In genomic region chr1:12095822-12096263, GRCh38 we compare ENCODE assay signal across 13 cellular contexts. TPM values are rescaled to one million over a fixed set of nuclear protein-coding genes. Genes with fewer than 3 reads are reported as not detected.
DNase-seq lines count a peak whose midpoint lies in the region; ATAC-seq and TF ChIP-seq lines count a peak whose summit lies in the region.
"Had no signal": no experiment of that assay in that cellular context is flagged by ENCODE, and none has a peak within 500 bp of the region (broad histone marks: within the 10 kb centered on the region; RNA-seq: fewer than 3 reads in every experiment).

No MANE protein-coding gene starts in this region.

- no peaks in the 10 kb centered on the region for H3K4me1 ChIP-seq in BE2C
- no peaks in the 10 kb centered on the region for H3K4me1 ChIP-seq in H9 (ENCODE audit: insufficient read depth, low read length)
- H3K4me1 ChIP-seq in CD8-positive, alpha-beta memory T cell (ENCODE audit: insufficient read depth, low read length) = no peaks in the 10 kb centered on the region

- no peak overlapping the region for H3K56ac ChIP-seq in H9 (ENCODE audit: insufficient read length, low read depth, low read length)

- ATAC-seq in GM18861 (IDR thresholded peaks at IDR 0.05; ENCODE audit: unreplicated experiment) = no peak
- no peak for ATAC-seq in HG03378 (IDR thresholded peaks at IDR 0.05; ENCODE audit: unreplicated experiment)
- ATAC-seq: activated T-cell treated with anti-CD3 and anti-CD28 coated beads, Interleukin-2, amount 50 U/mL, for 4 hours; CD8-positive, alpha-beta T cell had no signal

- no peak overlapping the region for H4K91ac ChIP-seq in H9 (ENCODE audit: insufficient read length, low read depth, low read length)

- H3K36me3 ChIP-seq in BE2C = no peaks in the 10 kb centered on the region
- H3K36me3 ChIP-seq in CD8-positive, alpha-beta memory T cell (ENCODE audit: insufficient read depth, low read length) = no peaks in the 10 kb centered on the region

- CTCF ChIA-PET in RWPE1 (lab: Yijun Ruan, JAX) = no interaction called here
- CTCF ChIA-PET in CD8-positive, alpha-beta memory T cell (lab: Charles Lee) = no interaction called here

- H2BK5ac ChIP-seq in H9 (ENCODE audit: insufficient read length, low read length) = no peak overlapping the region

- H3K23ac ChIP-seq in H9 (ENCODE audit: insufficient read length, low read depth, low read length) = no peak overlapping the region

- H3K27ac ChIP-seq in H9 (ENCODE audit: insufficient read length, low read depth, low read length) (no peak overlapping the region), RWPE1 (no peak overlapping the region)
- no peak overlapping the region for H3K27ac ChIP-seq in CD8-positive, alpha-beta memory T cell (ENCODE audit: low read depth, low read length)
- H3K27ac ChIP-seq: skin epidermis, VCaP had no signal

- H3K27ac Mint-ChIP-seq in H9 = no peak overlapping the region; a peak in 1 of 7 replicates
- H3K27ac Mint-ChIP-seq in CD8-positive, alpha-beta memory T cell = no peak overlapping the region
- H3K27ac Mint-ChIP-seq: brain; CD8-positive, alpha-beta T cell had no signal

- H3K23me2 ChIP-seq in H9 (ENCODE audit: insufficient read length, low read depth, low read length, poor library complexity, severe bottlenecking) = no peaks in the 10 kb centered on the region

- H3K4me2 ChIP-seq in H9 (ENCODE audit: insufficient read depth, insufficient read length, low read length) = no peak overlapping the region

- H3K4me3 ChIP-seq in BE2C (ENCODE audit: low read depth, low read length) = no peak overlapping the region
- no peak overlapping the region for H3K4me3 ChIP-seq in CD8-positive, alpha-beta memory T cell (ENCODE audit: low read length)
- H3K4me3 ChIP-seq: skin epidermis had no signal

- no peak overlapping the region for H4K5ac ChIP-seq in H9 (ENCODE audit: insufficient read length, low read depth, low read length)

- H2BK120ac ChIP-seq in H9 (ENCODE audit: low read depth, low read length, poor library complexity, severe bottlenecking) = no peak overlapping the region

- no peak overlapping the region for H3T11ph ChIP-seq in H9 (ENCODE audit: low read length)

- H3K4ac ChIP-seq in H9 (ENCODE audit: low read depth, low read length) = no peak overlapping the region

- H2AFZ ChIP-seq in H9 (ENCODE audit: low read length) = no peak overlapping the region

- H3K14ac ChIP-seq in H9 (ENCODE audit: insufficient read depth, low read length) = no peak overlapping the region

- peaks cover 0 to 4% (median 0%) of the 10 kb centered on the region in 3 experiments; a peak in 5 of 7 replicates for H3K36me3 Mint-ChIP-seq in H9 (ENCODE audit: insufficient read depth in 1 of 3, low read depth in 3 of 3)
- H3K36me3 Mint-ChIP-seq in CD8-positive, alpha-beta memory T cell = peaks cover 0 to 5% (median 0%) of the 10 kb centered on the region in 3 donors
- H3K36me3 Mint-ChIP-seq: brain; CD8-positive, alpha-beta T cell had no signal

- POLR2A ChIA-PET in RWPE1 (lab: Yijun Ruan, JAX; ENCODE audit: low non-redundant PET) = no interaction called here
- POLR2A ChIA-PET in CD8-positive, alpha-beta memory T cell (lab: Charles Lee) = no interaction called here

- H3K9me3 ChIP-seq in BE2C (no peaks in the 10 kb centered on the region), H9 (ENCODE audit: control insufficient read depth, low read depth, low read length) (no peaks in the 10 kb centered on the region)
- no peaks in the 10 kb centered on the region for H3K9me3 ChIP-seq in CD8-positive, alpha-beta memory T cell (ENCODE audit: low read length)

- no peak overlapping the region for H2AK5ac ChIP-seq in H9 (ENCODE audit: insufficient read length, low read length)

- no peaks in the 10 kb centered on the region; the same call in 1 of the 2 replicates for H3K79me2 ChIP-seq in H9 (ENCODE audit: insufficient read depth, low read length)

- H3K27me3 ChIP-seq in BE2C (no peaks in the 10 kb centered on the region), H9 (ENCODE audit: insufficient read depth, low read length) (no peaks in the 10 kb centered on the region)
- no peaks in the 10 kb centered on the region for H3K27me3 ChIP-seq in CD8-positive, alpha-beta memory T cell (ENCODE audit: insufficient read depth, low read length, poor library complexity, severe bottlenecking)

- TF ChIP-seq CTCF in BE2C (IDR thresholded peaks at IDR 0.05; ENCODE audit: low read depth, low read length) (no peak), H9 (conservative IDR thresholded peaks at IDR 0.05) (no peak), RWPE1 (conservative IDR thresholded peaks at IDR 0.05; ENCODE audit: low read depth) (no peak)

- H3K9ac ChIP-seq in H9 (ENCODE audit: extremely low read depth, insufficient read length, low read length) = no peak overlapping the region

- no peaks in the 10 kb centered on the region for H4K20me1 ChIP-seq in H9 (ENCODE audit: control insufficient read depth, insufficient read depth, insufficient read length)

- H2BK20ac ChIP-seq in H9 (ENCODE audit: low read depth, low read length, poor library complexity, severe bottlenecking) = no peak overlapping the region

- peak; percentile 34 for DNase-seq in BE2C
- DNase-seq in H9 = peak; percentile 40
- peak; percentile 59 for DNase-seq in RWPE1 (ENCODE audit: low spot score)
- DNase-seq in hepatic stellate cell (ENCODE audit: low spot score) = peak; percentile 65
- no peak for DNase-seq in CD8-positive, alpha-beta memory T cell
- no peak for DNase-seq in stimulated activated CD4-positive, alpha-beta T cell treated with anti-CD3 and anti-CD28 coated beads, Interleukin-4, amount 100 ng/mL, for 24 hours
- DNase-seq: activated T-cell treated with anti-CD3 and anti-CD28 coated beads, Interleukin-2, amount 50 U/mL, for 4 hours; CD8-positive, alpha-beta T cell had no signal

- no peaks in the 10 kb centered on the region for H3K79me1 ChIP-seq in H9 (ENCODE audit: insufficient read depth, low read depth, low read length, poor library complexity, severe bottlenecking)

- no peak overlapping the region for H4K8ac ChIP-seq in H9 (replicated peaks; ENCODE audit: insufficient read length, low read depth, low read length)

- H2BK12ac ChIP-seq in H9 (ENCODE audit: insufficient read length, low read depth, low read length) = no peak overlapping the region

- H2BK15ac ChIP-seq in H9 (ENCODE audit: low read depth, low read length) = no peak overlapping the region

- H3K18ac ChIP-seq in H9 (ENCODE audit: insufficient read length, low read depth, low read length) = no peak overlapping the region

- no peak overlapping the region; a peak in 1 of 5 replicates for H3K4me3 Mint-ChIP-seq in H9
- H3K4me3 Mint-ChIP-seq in CD8-positive, alpha-beta memory T cell = no peak overlapping the region
- H3K4me3 Mint-ChIP-seq: activated T-cell treated with anti-CD3 and anti-CD28 coated beads, Interleukin-2, amount 50 U/mL, for 4 hours; brain; CD8-positive, alpha-beta T cell had no signal

- no peaks in the 10 kb centered on the region for H3K9me3 Mint-ChIP-seq in H9
- H3K9me3 Mint-ChIP-seq in CD8-positive, alpha-beta memory T cell = peaks cover 0 to 3% (median 2%) of the 10 kb centered on the region in 5 donors

- H3K4me1 Mint-ChIP-seq in H9 = no peaks in the 10 kb centered on the region
- H3K4me1 Mint-ChIP-seq in CD8-positive, alpha-beta memory T cell = peaks cover 8 to 11% (median 9%) of the 10 kb centered on the region in 3 donors
- H3K4me1 Mint-ChIP-seq: brain had no signal

- no peaks in the 10 kb centered on the region; the same call in 1 of the 2 replicates for H3K27me3 Mint-ChIP-seq in H9 (ENCODE audit: low read depth)
- H3K27me3 Mint-ChIP-seq in CD8-positive, alpha-beta memory T cell = no peaks in the 10 kb centered on the region

- WGBS in H9 (ENCODE audit: extremely low coverage, insufficient read length, low lambda C conversion rate) = no CpG with 5 or more reads among the region's 4 CpGs

RNA-seq across cellular contexts. Expression of gene TNFRSF8, which starts 32.7 kb away (rescaled TPM):
- 0.85 TPM for polyA plus RNA-seq in BE2C (2012; ENCODE audit: insufficient read depth, insufficient read length, low read depth)
- 2.9 and 3.2 TPM in 2 replicates for total RNA-seq in H9 (2021)
- 1 to 10 TPM; 1.5 to 1.9 TPM for total RNA-seq in CD8-positive, alpha-beta memory T cell
- polyA plus RNA-seq in CD8-positive, alpha-beta memory T cell = not detected
- total RNA-seq: CD8-positive, alpha-beta T cell had no signal

Comparison
In these comparisons a context has a peak if more than half of its experiments do, and no peak if none do; other contexts are left out.
1. DNase-seq: peak in BE2C (single experiment), H9 (single experiment), RWPE1 (single experiment) and hepatic stellate cell (single experiment); none in CD8-positive, alpha-beta memory T cell (0 of 5) and stimulated activated CD4-positive, alpha-beta T cell treated with anti-CD3 and anti-CD28 coated beads, Interleukin-4, amount 100 ng/mL, for 24 hours (single experiment).